10 cellular contexts compared by ENCODE assay signal in genomic region chr1:153611356-153611755, GRCh38. TPM values are rescaled to one million over a fixed set of nuclear protein-coding genes. Genes with fewer than 3 reads are reported as not detected.
A peak's percentile ranks its signal among the peaks of the same experiment; 100 is the strongest.
DNase-seq lines count a peak whose midpoint lies in the region; ATAC-seq, FAIRE-seq and TF ChIP-seq lines count a peak whose summit lies in the region.
"Had no signal": no experiment of that assay in that cellular context is flagged by ENCODE, and none has a peak within 500 bp of the region (broad histone marks: within the 10 kb centered on the region; RNA-seq: fewer than 3 reads in every experiment).

No MANE protein-coding gene starts in this region.

- peaks cover 5% of the 10 kb centered on the region for H3K36me3 Mint-ChIP-seq in astrocyte (ENCODE audit: low read depth, unreplicated experiment)
- no peaks in the 10 kb centered on the region for H3K36me3 Mint-ChIP-seq in effector memory CD8-positive, alpha-beta T cell (ENCODE audit: insufficient read depth)

- H3K9ac ChIP-seq in astrocyte (ENCODE audit: low read length) = peak overlapping the region; percentile 98

- H3K27ac ChIP-seq in astrocyte (ENCODE audit: low read depth, low read length) (peak overlapping the region; percentile 89), temporal lobe (ENCODE audit: low read depth, low read length) (peak overlapping the region; percentile 34)

- no peaks in the 10 kb centered on the region for H3K9me3 Mint-ChIP-seq in astrocyte (ENCODE audit: unreplicated experiment)
- H3K9me3 Mint-ChIP-seq in effector memory CD8-positive, alpha-beta T cell = no peaks in the 10 kb centered on the region
- H3K9me3 Mint-ChIP-seq: activated CD8-positive, alpha-beta T cell treated with anti-CD3 and anti-CD28 coated beads for 36 hours had no signal

- H3K4me1 ChIP-seq in astrocyte (ENCODE audit: insufficient read depth, low read length) = peaks cover 47% of the 10 kb centered on the region

- no peak for FAIRE-seq in astrocyte (lab: Jason Lieb, UNC)
- FAIRE-seq: colon, G401.6 had no signal

- peak overlapping the region; percentile 93 for H3K4me3 ChIP-seq in astrocyte (ENCODE audit: insufficient read depth, low read depth, low read length)

- no peaks in the 10 kb centered on the region for H3K27me3 ChIP-seq in astrocyte (ENCODE audit: insufficient read depth, low read length)

- H3K27me3 Mint-ChIP-seq in astrocyte (ENCODE audit: low read depth, unreplicated experiment) = no peaks in the 10 kb centered on the region
- no peaks in the 10 kb centered on the region for H3K27me3 Mint-ChIP-seq in effector memory CD8-positive, alpha-beta T cell
- H3K27me3 Mint-ChIP-seq: activated CD8-positive, alpha-beta T cell treated with anti-CD3 and anti-CD28 coated beads for 36 hours had no signal

- H3K36me3 ChIP-seq in astrocyte (ENCODE audit: insufficient read depth, low read length) = peaks cover 16% of the 10 kb centered on the region

- H3K9me3 ChIP-seq in astrocyte (ENCODE audit: insufficient read depth, low read depth, low read length) = no peaks in the 10 kb centered on the region

- H3K4me3 Mint-ChIP-seq in astrocyte (ENCODE audit: unreplicated experiment) = no peak overlapping the region
- no peak overlapping the region for H3K4me3 Mint-ChIP-seq in effector memory CD8-positive, alpha-beta T cell
- H3K4me3 Mint-ChIP-seq: activated CD8-positive, alpha-beta T cell treated with anti-CD3 and anti-CD28 coated beads for 36 hours had no signal

- DNase-seq in astrocyte (ENCODE audit: low read depth) = no peak
- DNase-seq in kidney tubule cell (ENCODE audit: low spot score) = peak; percentile 39
- no peak for DNase-seq in effector memory CD8-positive, alpha-beta T cell
- no peak for DNase-seq in RPMI8226
- DNase-seq: activated CD8-positive, alpha-beta T cell treated with anti-CD3 and anti-CD28 coated beads for 36 hours; NCI-H1048 had no signal

- H3K27ac Mint-ChIP-seq in astrocyte (ENCODE audit: unreplicated experiment) = peak overlapping the region; percentile 44
- no peak overlapping the region for H3K27ac Mint-ChIP-seq in effector memory CD8-positive, alpha-beta T cell
- H3K27ac Mint-ChIP-seq: activated CD8-positive, alpha-beta T cell treated with anti-CD3 and anti-CD28 coated beads for 36 hours had no signal

- H2AFZ ChIP-seq in astrocyte (ENCODE audit: low read depth, low read length) = no peak overlapping the region

- H3K79me2 ChIP-seq in astrocyte (ENCODE audit: insufficient read depth, low read length) = peaks cover 71% of the 10 kb centered on the region

- ATAC-seq in GM21619 (IDR thresholded peaks at IDR 0.05; ENCODE audit: unreplicated experiment) = no peak
- ATAC-seq in effector memory CD8-positive, alpha-beta T cell (replicated peaks) = no peak
- ATAC-seq: activated CD8-positive, alpha-beta T cell treated with anti-CD3 and anti-CD28 coated beads for 36 hours had no signal

- peak overlapping the region; percentile 87 for H3K4me2 ChIP-seq in astrocyte (ENCODE audit: low read length)

- TF ChIP-seq CTCF in astrocyte (IDR thresholded peaks at IDR 0.05; ENCODE audit: insufficient read depth, low read depth, low read length) = no peak

- H4K20me1 ChIP-seq in astrocyte (ENCODE audit: insufficient read depth, low read length) = peaks cover 7% of the 10 kb centered on the region

- peaks cover 20% of the 10 kb centered on the region for H3K4me1 Mint-ChIP-seq in astrocyte (ENCODE audit: low read depth, unreplicated experiment)
- H3K4me1 Mint-ChIP-seq in effector memory CD8-positive, alpha-beta T cell (ENCODE audit: low read depth in 2 of 2) = no peaks in the 10 kb centered on the region

RNA-seq across cellular contexts. Expression of gene S100A16, which starts 1.6 kb away (rescaled TPM):
- total RNA-seq in astrocyte (48.8 and 54.4 TPM in 2 replicates), temporal lobe (12.8 TPM)
- total RNA-seq: activated CD8-positive, alpha-beta T cell treated with anti-CD3 and anti-CD28 coated beads for 36 hours had no signal

RNA-seq across cellular contexts. Expression of gene S100A14, which starts 4.8 kb away (rescaled TPM):
- total RNA-seq in astrocyte (0.38 and 0.57 TPM in 2 replicates), temporal lobe (0.25 TPM)
- total RNA-seq: activated CD8-positive, alpha-beta T cell treated with anti-CD3 and anti-CD28 coated beads for 36 hours had no signal

RNA-seq across cellular contexts. Expression of gene S100A13, which starts 15.9 kb away (rescaled TPM):
- total RNA-seq in astrocyte = 134 and 172 TPM in 2 replicates
- total RNA-seq in temporal lobe = 14.0 TPM

RNA-seq across cellular contexts. Expression of gene S100A1, which starts 16.9 kb away (rescaled TPM):
- total RNA-seq in astrocyte (1.7 and 4.1 TPM in 2 replicates), temporal lobe (2.2 TPM)
- total RNA-seq: activated CD8-positive, alpha-beta T cell treated with anti-CD3 and anti-CD28 coated beads for 36 hours had no signal

RNA-seq across cellular contexts. Expression of gene CHTOP, which starts 22.5 kb away (rescaled TPM):
- total RNA-seq in astrocyte (46.7 and 56.4 TPM in 2 replicates), temporal lobe (61.2 TPM)
